1 cellular context compared by ENCODE assay signal in genomic region chr14:34580381-34580780, GRCh38.
TF ChIP-seq lines count a peak whose summit lies in the region.

No MANE protein-coding gene starts in this region.

TF ChIP-seq in A549, 52 proteins besides CTCF, POLR2A, EP300 and RAD21:
- TF ChIP-seq CBX8 (IDR thresholded peaks at IDR 0.05) (no peak), HOXB13 (CRISPR knock-in tag; IDR thresholded peaks at IDR 0.05; ENCODE audit: low read depth) (no peak), HOXA7 (CRISPR knock-in tag; IDR thresholded peaks at IDR 0.05) (no peak), FOSB (CRISPR knock-in tag; IDR thresholded peaks at IDR 0.05) (no peak), KDM1A (IDR thresholded peaks at IDR 0.05; ENCODE audit: low read depth) (no peak), BHLHE40 (IDR thresholded peaks at IDR 0.05; ENCODE audit: low read depth, low read length) (no peak), CBX2 (IDR thresholded peaks at IDR 0.05; ENCODE audit: borderline replicate concordance, low read depth) (no peak), CHD4 (IDR thresholded peaks at IDR 0.05; ENCODE audit: borderline replicate concordance) (no peak), CHD2 (IDR thresholded peaks at IDR 0.05; ENCODE audit: low read length, partially characterized antibody) (no peak), GATA3 (IDR thresholded peaks at IDR 0.05; ENCODE audit: borderline replicate concordance) (no peak), TP53 (CRISPR knock-in tag; IDR thresholded peaks at IDR 0.05) (no peak), ATOH8 (CRISPR knock-in tag; IDR thresholded peaks at IDR 0.05; ENCODE audit: low read depth) (no peak), HEYL (CRISPR knock-in tag; IDR thresholded peaks at IDR 0.05) (no peak), PBX3 (IDR thresholded peaks at IDR 0.05) (no peak), ESRRA (IDR thresholded peaks at IDR 0.05; ENCODE audit: borderline replicate concordance, low read length) (no peak), ZFP36 (IDR thresholded peaks at IDR 0.05; ENCODE audit: borderline replicate concordance, partially characterized antibody) (no peak), RFX5 (IDR thresholded peaks at IDR 0.05) (no peak), JUN (IDR thresholded peaks at IDR 0.05) (no peak), SREBF2 (IDR thresholded peaks at IDR 0.05) (no peak)
- TF ChIP-seq, protein P1, sequence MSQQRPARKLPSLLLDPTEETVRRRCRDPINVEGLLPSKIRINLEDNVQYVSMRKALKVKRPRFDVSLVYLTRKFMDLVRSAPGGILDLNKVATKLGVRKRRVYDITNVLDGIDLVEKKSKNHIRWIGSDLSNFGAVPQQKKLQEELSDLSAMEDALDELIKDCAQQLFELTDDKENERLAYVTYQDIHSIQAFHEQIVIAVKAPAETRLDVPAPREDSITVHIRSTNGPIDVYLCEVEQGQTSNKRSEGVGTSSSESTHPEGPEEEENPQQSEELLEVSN (IDR thresholded peaks at IDR 0.05; ENCODE audit: borderline replicate concordance, low read depth): no peak
TF ChIP-seq in A549: peak in this region for 0.
